In genomic region chr2:212536385-212537310, GRCh38 we compare ENCODE assay signal across 8 cellular contexts. TPM values are rescaled to one million over a fixed set of nuclear protein-coding genes. Genes with fewer than 3 reads are reported as not detected.
DNase-seq lines count a peak whose midpoint lies in the region; ATAC-seq and TF ChIP-seq lines count a peak whose summit lies in the region.

No MANE protein-coding gene starts in this region.

- H3K4me3 ChIP-seq in epithelial cell of proximal tubule (ENCODE audit: low read depth, low read length): peak overlapping the region; percentile 61

- DNase-seq in COLO668 (lab: John Stamatoyannopoulos, UW; ENCODE audit: unreplicated experiment) (peak; percentile 57), NCI-H2227 treated with DMSO at 0.1 percent for 48 hours (lab: John Stamatoyannopoulos, UW) (peak; percentile 54), epithelial cell of proximal tubule (ENCODE audit: low read depth) (no peak), natural killer cell (no peak), COLO829 (ENCODE audit: low spot score) (no peak)
- no peak for DNase-seq in NK-92 treated with Interleukin-12 subunit alpha and Interleukin-12 subunit beta, amount 100 ng/mL, for 24 hours (lab: John Stamatoyannopoulos, UW)

- H3K4me3 Mint-ChIP-seq in natural killer cell: peak overlapping the region; percentile 13

- ATAC-seq in natural killer cell: no peak
- ATAC-seq in GM21360 (IDR thresholded peaks at IDR 0.05; ENCODE audit: unreplicated experiment): no peak
- ATAC-seq in GM18520 (IDR thresholded peaks at IDR 0.05; ENCODE audit: unreplicated experiment): no peak

- TF ChIP-seq CTCF in epithelial cell of proximal tubule (conservative IDR thresholded peaks at IDR 0.05; ENCODE audit: low read depth, low read length) (no peak), natural killer cell (IDR thresholded peaks at IDR 0.05) (no peak)

- peaks cover 48 to 65% of the 10 kb centered on the region in 2 donors for H3K27me3 Mint-ChIP-seq in natural killer cell (ENCODE audit: low read depth in 2 of 2)

- no peak overlapping the region for H3K27ac Mint-ChIP-seq in natural killer cell

- no peaks in the 10 kb centered on the region for H3K9me3 Mint-ChIP-seq in natural killer cell

- peaks cover 0 to 3% of the 10 kb centered on the region in 2 donors for H3K4me1 Mint-ChIP-seq in natural killer cell

- peaks cover 6% of the 10 kb centered on the region for H3K36me3 Mint-ChIP-seq in natural killer cell

- intact Hi-C loops in natural killer cell (cut with micrococcal nuclease): no loop called here

RNA-seq across cellular contexts. Expression of gene ERBB4, which starts 2.0 kb away (rescaled TPM):
- total RNA-seq in epithelial cell of proximal tubule (1.4 and 2.2 TPM in 2 replicates), natural killer cell (under 1 TPM in 1 of 3 donors, not detected in 2; 0.08 TPM)

Comparison
In these comparisons a context has a peak if more than half of its experiments do, and no peak if none do; other contexts are left out.
1. DNase-seq: peak in COLO668 (single experiment) and NCI-H2227 treated with DMSO at 0.1 percent for 48 hours (single experiment); none in epithelial cell of proximal tubule (single experiment), natural killer cell (single experiment), COLO829 (single experiment) and NK-92 treated with Interleukin-12 subunit alpha and Interleukin-12 subunit beta, amount 100 ng/mL, for 24 hours (single experiment).